In genomic region chr3:188061133-188061532, GRCh38 we compare ENCODE assay signal across 8 cellular contexts.
DNase-seq lines count a peak whose midpoint lies in the region; ATAC-seq and TF ChIP-seq lines count a peak whose summit lies in the region.

No MANE protein-coding gene starts in this region.

- no peaks in the 10 kb centered on the region for H4K20me1 ChIP-seq in Loucy (ENCODE audit: insufficient read depth, low read length, poor library complexity, severe bottlenecking)

- H3K9me2 ChIP-seq in Loucy (replicated peaks; ENCODE audit: low read depth, low read length): no peaks in the 10 kb centered on the region

- H3K36me3 Mint-ChIP-seq in Caco-2 (ENCODE audit: insufficient read depth, unreplicated experiment): no peaks in the 10 kb centered on the region
- no peaks in the 10 kb centered on the region for H3K36me3 Mint-ChIP-seq in activated CD4-positive, alpha-beta memory T cell treated with anti-CD3 and anti-CD28 coated beads, Interleukin-2, amount 10 ng/mL, durations not matched to agents 7 days and 5 days (ENCODE audit: low read depth)

- no TSS peak for BruUV-seq in Caco-2 (replicated peaks; lab: Mats Ljungman, UMichigan)

- H3K36me3 ChIP-seq in Caco-2 (ENCODE audit: control insufficient read depth, insufficient read depth, low read length): no peaks in the 10 kb centered on the region
- no peaks in the 10 kb centered on the region for H3K36me3 ChIP-seq in Loucy (ENCODE audit: insufficient read depth, low read length)

- H3K27ac ChIP-seq in substantia nigra (ENCODE audit: low read depth, low read length, poor library complexity, severe bottlenecking): no peak overlapping the region

- no peak overlapping the region for H2AFZ ChIP-seq in Loucy (ENCODE audit: low read length)

- H3K4me3 Mint-ChIP-seq in Caco-2 (ENCODE audit: unreplicated experiment): no peak overlapping the region
- no peak overlapping the region for H3K4me3 Mint-ChIP-seq in activated CD4-positive, alpha-beta memory T cell treated with anti-CD3 and anti-CD28 coated beads, Interleukin-2, amount 10 ng/mL, durations not matched to agents 7 days and 5 days

- ATAC-seq in GM19452 (IDR thresholded peaks at IDR 0.05; ENCODE audit: unreplicated experiment): no peak

- H3K79me2 ChIP-seq in Loucy (ENCODE audit: insufficient read depth, low read length): no peaks in the 10 kb centered on the region

- no peaks in the 10 kb centered on the region for H3F3A ChIP-seq in Loucy (ENCODE audit: low read depth)

- DNase-seq in Caco-2 (peak; percentile 69 to 83), fibroblast of pulmonary artery (ENCODE audit: low read depth) (peak; percentile 37), cerebellar nuclear complex (lab: John Stamatoyannopoulos, UW) (no peak), substantia nigra (lab: John Stamatoyannopoulos, UW) (no peak)
- DNase-seq in activated CD4-positive, alpha-beta memory T cell treated with anti-CD3 and anti-CD28 coated beads, Interleukin-2, amount 10 ng/mL, durations not matched to agents 7 days and 5 days: peak; percentile 63
- DNase-seq in stimulated activated CD8-positive, alpha-beta memory T cell treated with anti-CD3 and anti-CD28 coated beads, Interleukin-12 subunit alpha, Interleukin-12 subunit beta, amount 100 ng/mL, for 24 hours (ENCODE audit: extremely low read depth): peak; percentile 36

- intact Hi-C loops in Caco-2 (cut with micrococcal nuclease; ENCODE audit: unreplicated experiment): no loop called here

- peaks cover 27% of the 10 kb centered on the region for H3K4me1 Mint-ChIP-seq in Caco-2 (ENCODE audit: low read depth, unreplicated experiment)
- peaks cover 18% of the 10 kb centered on the region for H3K4me1 Mint-ChIP-seq in activated CD4-positive, alpha-beta memory T cell treated with anti-CD3 and anti-CD28 coated beads, Interleukin-2, amount 10 ng/mL, durations not matched to agents 7 days and 5 days

- TF ChIP-seq CTCF in Caco-2 (IDR thresholded peaks at IDR 0.05; ENCODE audit: insufficient read depth in 1 of 2, low read depth in 1 of 2, low read length in 1 of 2, severe bottlenecking in 1 of 2, unreplicated experiment in 1 of 2) (peak in 1 of 2 experiments; percentile 11), Loucy (conservative IDR thresholded peaks at IDR 0.05; ENCODE audit: low read length) (peak; percentile 46), fibroblast of pulmonary artery (IDR thresholded peaks at IDR 0.05; ENCODE audit: low read length, missing control alignments) (no peak)

- H3K4me1 ChIP-seq in Caco-2 (peaks cover 61% of the 10 kb centered on the region), Loucy (ENCODE audit: insufficient read depth, low read length, poor library complexity, severe bottlenecking) (peaks cover 26% of the 10 kb centered on the region)

- H3K4me3 ChIP-seq in Caco-2 (ENCODE audit: low read depth, low read length): no peak overlapping the region
- no peak overlapping the region for H3K4me3 ChIP-seq in Loucy (ENCODE audit: low read length, poor library complexity, severe bottlenecking)
- no peak overlapping the region for H3K4me3 ChIP-seq in fibroblast of pulmonary artery (replicated peaks; ENCODE audit: low read depth, low read length)

- no peaks in the 10 kb centered on the region for H3K27me3 Mint-ChIP-seq in Caco-2 (ENCODE audit: insufficient read depth, unreplicated experiment)
- no peaks in the 10 kb centered on the region for H3K27me3 Mint-ChIP-seq in activated CD4-positive, alpha-beta memory T cell treated with anti-CD3 and anti-CD28 coated beads, Interleukin-2, amount 10 ng/mL, durations not matched to agents 7 days and 5 days

- H3K9me3 ChIP-seq in Caco-2 (no peaks in the 10 kb centered on the region), Loucy (ENCODE audit: insufficient read depth, low read depth, low read length) (no peaks in the 10 kb centered on the region)

- peak overlapping the region; percentile 5 for H3K9ac ChIP-seq in Loucy (ENCODE audit: low read depth, low read length, poor library complexity, severe bottlenecking)

- no peaks in the 10 kb centered on the region for H3K9me3 Mint-ChIP-seq in Caco-2 (ENCODE audit: unreplicated experiment)
- H3K9me3 Mint-ChIP-seq in activated CD4-positive, alpha-beta memory T cell treated with anti-CD3 and anti-CD28 coated beads, Interleukin-2, amount 10 ng/mL, durations not matched to agents 7 days and 5 days: no peaks in the 10 kb centered on the region

- H3K4me2 ChIP-seq in Loucy (ENCODE audit: low read depth, low read length, poor library complexity, severe bottlenecking): peak overlapping the region; percentile 58

- CTCF ChIA-PET in Caco-2 (lab: Charles Lee): no interaction called here
- CTCF ChIA-PET in activated CD4-positive, alpha-beta memory T cell treated with anti-CD3 and anti-CD28 coated beads, Interleukin-2, amount 10 ng/mL, durations not matched to agents 7 days and 5 days (lab: Charles Lee): interaction anchor here (1.8 to 3.3 kb wide), 2 partner anchors 320 to 894 kb away, joined by 3 to 10 read pairs; no protein-coding TSS in a partner anchor

- POLR2A ChIA-PET in Caco-2 (lab: Charles Lee): no interaction called here
- POLR2A ChIA-PET in activated CD4-positive, alpha-beta memory T cell treated with anti-CD3 and anti-CD28 coated beads, Interleukin-2, amount 10 ng/mL, durations not matched to agents 7 days and 5 days (lab: Charles Lee): interaction anchor here (0.8 to 2.9 kb wide), 3 partner anchors 11 to 315 kb away, joined by 3 to 11 read pairs (median 3); partner anchors contain the start of gene BCL6

- H3K27me3 ChIP-seq in Caco-2 (replicated peaks; ENCODE audit: control insufficient read depth, insufficient read depth, low read length) (no peaks in the 10 kb centered on the region), Loucy (ENCODE audit: insufficient read depth, low read length, poor library complexity, severe bottlenecking) (no peaks in the 10 kb centered on the region)

- H3K27ac Mint-ChIP-seq in Caco-2 (ENCODE audit: unreplicated experiment): no peak overlapping the region
- H3K27ac Mint-ChIP-seq in activated CD4-positive, alpha-beta memory T cell treated with anti-CD3 and anti-CD28 coated beads, Interleukin-2, amount 10 ng/mL, durations not matched to agents 7 days and 5 days: no peak overlapping the region

Comparison
In these comparisons a context has a peak if more than half of its experiments do, and no peak if none do; other contexts are left out.
1. DNase-seq: peak in Caco-2 (2 of 2), activated CD4-positive, alpha-beta memory T cell treated with anti-CD3 and anti-CD28 coated beads, Interleukin-2, amount 10 ng/mL, durations not matched to agents 7 days and 5 days (single experiment), fibroblast of pulmonary artery (single experiment) and stimulated activated CD8-positive, alpha-beta memory T cell treated with anti-CD3 and anti-CD28 coated beads, Interleukin-12 subunit alpha, Interleukin-12 subunit beta, amount 100 ng/mL, for 24 hours (single experiment); none in cerebellar nuclear complex (0 of 2) and substantia nigra (0 of 49).